Comparison of ENCODE assay signal across 8 cellular contexts in genomic region chr14:33098016-33098415, GRCh38.
"Had no signal": no experiment of that assay in that cellular context is flagged by ENCODE, and none has a peak within 500 bp of the region (broad histone marks: within the 10 kb centered on the region; RNA-seq: fewer than 3 reads in every experiment).

No MANE protein-coding gene starts in this region.

- DNase-seq: GDM1, GF-D8 had no signal

- FAIRE-seq: G401.6, GM12878, GM12891, GM12892, GM18507, GM19239 had no signal

- ATAC-seq: GM12878 had no signal

- H3K4me3 ChIP-seq: GM12878 had no signal
